1 cellular context compared by ENCODE assay signal in genomic region chr10:77350711-77351119, GRCh38.
TF ChIP-seq lines count a peak whose summit lies in the region.

No MANE protein-coding gene starts in this region.

TF ChIP-seq in IMR-90, 13 proteins besides CTCF, POLR2A, EP300 and RAD21 (continued from another document):
- TF ChIP-seq USF2 (IDR thresholded peaks at IDR 0.05; ENCODE audit: low read depth, low read length) (no peak), RFX5 (IDR thresholded peaks at IDR 0.05; ENCODE audit: low read depth, low read length) (no peak), SMC3 (IDR thresholded peaks at IDR 0.05; ENCODE audit: low read depth, low read length) (0 out of 2 replicates have a peak, but pooled peaks have one; percentile 14), NFE2L2 (IDR thresholded peaks at IDR 0.05; ENCODE audit: low read depth, low read length) (peak; percentile 14; the same call in 1 of the 2 replicates), CHD1 (IDR thresholded peaks at IDR 0.05; ENCODE audit: low read depth, low read length) (no peak; the same call in 1 of the 2 replicates)
- TF ChIP-seq, protein P1, sequence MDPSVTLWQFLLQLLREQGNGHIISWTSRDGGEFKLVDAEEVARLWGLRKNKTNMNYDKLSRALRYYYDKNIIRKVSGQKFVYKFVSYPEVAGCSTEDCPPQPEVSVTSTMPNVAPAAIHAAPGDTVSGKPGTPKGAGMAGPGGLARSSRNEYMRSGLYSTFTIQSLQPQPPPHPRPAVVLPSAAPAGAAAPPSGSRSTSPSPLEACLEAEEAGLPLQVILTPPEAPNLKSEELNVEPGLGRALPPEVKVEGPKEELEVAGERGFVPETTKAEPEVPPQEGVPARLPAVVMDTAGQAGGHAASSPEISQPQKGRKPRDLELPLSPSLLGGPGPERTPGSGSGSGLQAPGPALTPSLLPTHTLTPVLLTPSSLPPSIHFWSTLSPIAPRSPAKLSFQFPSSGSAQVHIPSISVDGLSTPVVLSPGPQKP (IDR thresholded peaks at IDR 0.05; ENCODE audit: borderline replicate concordance, low read depth, low read length) = no peak
